Comparison of ENCODE assay signal across 8 cellular contexts in the genomic region with DNA sequence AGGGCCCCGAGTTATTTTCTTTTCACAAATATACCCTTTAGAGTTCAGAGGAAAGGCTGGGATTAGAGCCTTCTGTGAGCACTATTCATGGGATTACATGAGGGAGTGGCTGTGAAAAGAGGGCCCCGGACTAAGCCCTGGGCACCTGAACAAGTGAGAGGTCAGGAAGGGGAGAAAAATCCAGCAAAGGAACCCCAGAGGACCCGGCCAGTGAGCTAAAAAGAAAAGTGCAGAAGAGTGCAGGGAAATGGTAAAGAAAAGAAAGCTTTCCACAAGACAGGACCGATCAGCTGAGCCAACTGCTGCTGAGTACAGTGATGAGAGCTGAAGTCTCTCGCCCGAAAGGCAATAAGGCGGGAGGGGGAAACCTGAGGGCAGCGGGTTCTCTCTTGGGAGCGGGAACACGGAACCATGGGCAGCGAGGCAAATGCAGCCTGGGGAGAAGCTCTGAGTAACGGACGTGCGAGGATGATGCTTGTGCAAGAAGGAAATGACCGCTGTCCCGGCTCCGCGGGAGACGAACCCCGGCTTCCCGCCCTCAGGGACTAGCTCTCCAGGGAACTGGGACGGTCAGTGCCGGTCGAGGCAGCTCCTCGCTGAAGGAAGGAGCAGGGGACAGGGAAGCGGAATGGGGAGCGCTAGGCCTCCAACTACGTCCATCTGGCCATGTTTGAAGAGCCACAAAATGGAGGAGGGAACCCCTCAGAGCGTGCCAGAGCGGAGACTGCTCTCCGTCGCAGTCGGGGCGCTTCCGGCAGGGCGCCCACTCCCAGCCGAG. TPM values are rescaled to one million over a fixed set of nuclear protein-coding genes. Genes with fewer than 3 reads are reported as not detected.
A peak's percentile ranks its signal among the peaks of the same experiment; 100 is the strongest.
DNase-seq lines count a peak whose midpoint lies in the region; ATAC-seq and TF ChIP-seq lines count a peak whose summit lies in the region.

No MANE protein-coding gene starts in this region.

- peaks cover 27% of the 10 kb centered on the region for H3K27me3 Mint-ChIP-seq in endodermal cell (ENCODE audit: insufficient read depth)
- H3K27me3 Mint-ChIP-seq in memory B cell, result no peaks in the 10 kb centered on the region

- peak overlapping the region; percentile 33 for H3K27ac ChIP-seq in endodermal cell (ENCODE audit: low read depth, low read length)

- DNase-seq in stimulated activated CD4-positive, alpha-beta T cell treated with anti-CD3 and anti-CD28 coated beads, Interleukin-12 subunit alpha, Interleukin-12 subunit beta, amount 100 ng/mL, for 24 hours (ENCODE audit: low read depth in 2 of 2), result peak; percentile 10 to 15
- DNase-seq in stimulated activated CD4-positive, alpha-beta T cell treated with anti-CD3 and anti-CD28 coated beads, Interleukin-4, amount 100 ng/mL, for 24 hours, result no peak
- DNase-seq in NCI-H2171 (lab: John Stamatoyannopoulos, UW) (peak; percentile 61), endodermal cell (peak; percentile 92), memory B cell (ENCODE audit: low spot score in 2 of 2) (peak in 1 of 2 donors; percentile 43)
- peak; percentile 20 for DNase-seq in activated CD4-positive, alpha-beta T cell treated with anti-CD3 and anti-CD28 coated beads for 4 hours
- DNase-seq in stimulated activated CD8-positive, alpha-beta memory T cell treated with anti-CD3 and anti-CD28 coated beads, Interleukin-4, amount 100 ng/mL, for 48 hours, result peak; percentile 60

- H3K36me3 Mint-ChIP-seq in endodermal cell (ENCODE audit: low read depth), result peaks cover 13% of the 10 kb centered on the region
- peaks cover 4% of the 10 kb centered on the region for H3K36me3 Mint-ChIP-seq in memory B cell

- H3K27ac Mint-ChIP-seq in endodermal cell (peak overlapping the region; percentile 91), memory B cell (peak overlapping the region; percentile 79)

- H3K4me1 Mint-ChIP-seq in endodermal cell (peaks cover 41% of the 10 kb centered on the region), memory B cell (peaks cover 19% of the 10 kb centered on the region)

- no peaks in the 10 kb centered on the region for H3K27me3 ChIP-seq in endodermal cell (ENCODE audit: control insufficient read depth, insufficient read depth, low read length, poor library complexity, severe bottlenecking)

- TF ChIP-seq CTCF in endodermal cell (conservative IDR thresholded peaks at IDR 0.05), result no peak

- peak overlapping the region; percentile 99 for H3K4me3 ChIP-seq in endodermal cell (ENCODE audit: low read length)

- H3K4me3 Mint-ChIP-seq in endodermal cell (peak overlapping the region; percentile 71), memory B cell (peak overlapping the region; percentile 99)

- peaks cover 7% of the 10 kb centered on the region for H3K9me3 Mint-ChIP-seq in endodermal cell
- H3K9me3 Mint-ChIP-seq in memory B cell, result no peaks in the 10 kb centered on the region

- peaks cover 12% of the 10 kb centered on the region for H3K36me3 ChIP-seq in endodermal cell (ENCODE audit: control insufficient read depth, insufficient read depth, low read length)

- WGBS in endodermal cell (ENCODE audit: insufficient coverage in 1 of 2, insufficient read length in 1 of 2), 2 experiments, result 0 to 4% methylated on average over 20 to 36 of the region's 37 CpGs

- peaks cover 8% of the 10 kb centered on the region for H3K9me3 ChIP-seq in endodermal cell (ENCODE audit: control insufficient read depth, low read length)

- H3K9ac ChIP-seq in endodermal cell (ENCODE audit: extremely low read depth, low read length, poor library complexity, severe bottlenecking), result peak overlapping the region; percentile 66

- H3K4me1 ChIP-seq in endodermal cell (ENCODE audit: control insufficient read depth, insufficient read depth, low read length), result peaks cover 4% of the 10 kb centered on the region

- ATAC-seq in HG02852 (IDR thresholded peaks at IDR 0.05; ENCODE audit: unreplicated experiment), result peak; percentile 35
- peak; percentile 24 for ATAC-seq in memory B cell (ENCODE audit: low read depth)

RNA-seq across cellular contexts. Expression of gene ALDH3A2, which starts 0.7 kb away (rescaled TPM):
- 10 to 100 TPM; 26.9 to 60.1 TPM for total RNA-seq in endodermal cell
- polyA plus RNA-seq in endodermal cell (2013, experiment 1 of 2), result 51.0 TPM
- polyA plus RNA-seq in endodermal cell (2013, experiment 2 of 2), result 44.7 TPM
